9 cellular contexts compared by ENCODE assay signal in genomic region chr11:118622376-118623290, GRCh38. TPM values are rescaled to one million over a fixed set of nuclear protein-coding genes. Genes with fewer than 3 reads are reported as not detected.
DNase-seq lines count a peak whose midpoint lies in the region; ATAC-seq and TF ChIP-seq lines count a peak whose summit lies in the region.
"Had no signal": no experiment of that assay in that cellular context is flagged by ENCODE, and none has a peak within 500 bp of the region (broad histone marks: within the 10 kb centered on the region; RNA-seq: fewer than 3 reads in every experiment).

No MANE protein-coding gene starts in this region.

- no peak overlapping the region for H2AFZ ChIP-seq in MM.1S (ENCODE audit: low read length)

- peaks cover 30% of the 10 kb centered on the region for H3K4me1 ChIP-seq in SJCRH30
- H3K4me1 ChIP-seq in gastroesophageal sphincter = peaks cover 3 to 80% (median 47%) of the 10 kb centered on the region in 3 donors
- H3K4me1 ChIP-seq in prostate gland (replicated peaks) = peaks cover 20% of the 10 kb centered on the region
- no peaks in the 10 kb centered on the region for H3K4me1 ChIP-seq in MM.1S (ENCODE audit: low read length)

- 40 to 60% methylated on average over 1 of the region's 9 CpGs for WGBS in gastroesophageal sphincter (ENCODE audit: low coverage in 1 of 2), 2 donors
- 21% methylated on average over 9 of the region's 9 CpGs for WGBS in prostate gland

- ATAC-seq in gastroesophageal sphincter = no peak
- no peak for ATAC-seq in HG03108 (IDR thresholded peaks at IDR 0.05; ENCODE audit: unreplicated experiment)

- no peaks in the 10 kb centered on the region for H3K9me3 ChIP-seq in SJCRH30 (replicated peaks)
- no peaks in the 10 kb centered on the region for H3K9me3 ChIP-seq in gastroesophageal sphincter
- H3K9me3 ChIP-seq in prostate gland = no peaks in the 10 kb centered on the region
- no peaks in the 10 kb centered on the region for H3K9me3 ChIP-seq in MM.1S (replicated peaks; ENCODE audit: insufficient read depth, low read length)

- no peaks in the 10 kb centered on the region for H3F3A ChIP-seq in MM.1S (ENCODE audit: insufficient read depth, low read length)

- DNase-seq in NCI-H1436 (lab: John Stamatoyannopoulos, UW) (peak; percentile 34), NCI-H1436 treated with DMSO at 0.1 percent for 48 hours (lab: John Stamatoyannopoulos, UW) (no peak), SJCRH30 (peak; percentile 93 to 94), prostate gland (ENCODE audit: low spot score) (peak; percentile 77), GOT3 (lab: John Stamatoyannopoulos, UW) (no peak), MM.1S (no peak)
- DNase-seq: activated B cell treated with CpG ODN at 0.5 μM for 24 hours had no signal

- H3K4me3 ChIP-seq in SJCRH30 (peak overlapping the region; percentile 74), gastroesophageal sphincter (peak overlapping the region in 1 of 2 donors; percentile 57), prostate gland (peak overlapping the region in 1 of 2 donors; percentile 47), MM.1S (ENCODE audit: low read length) (no peak overlapping the region)

- TF ChIP-seq POLR2A in gastroesophageal sphincter (IDR thresholded peaks at IDR 0.05) (peak in 1 of 2 donors; percentile 25), prostate gland (IDR thresholded peaks at IDR 0.05) (no peak)

- H4K20me1 ChIP-seq in MM.1S (ENCODE audit: insufficient read depth, low read length) = no peaks in the 10 kb centered on the region; the same call in 1 of the 2 replicates

- no peaks in the 10 kb centered on the region for H3K27me3 ChIP-seq in SJCRH30
- no peaks in the 10 kb centered on the region for H3K27me3 ChIP-seq in gastroesophageal sphincter
- no peaks in the 10 kb centered on the region for H3K27me3 ChIP-seq in prostate gland (replicated peaks; ENCODE audit: insufficient read depth)
- H3K27me3 ChIP-seq in MM.1S (replicated peaks; ENCODE audit: insufficient read depth, low read length) = peaks cover 24% of the 10 kb centered on the region

- no peaks in the 10 kb centered on the region for H3K9me2 ChIP-seq in MM.1S (replicated peaks; ENCODE audit: insufficient read depth, low read length)

- intact Hi-C loops in prostate gland (cut with DNase I) = no loop called here

- H3K27ac ChIP-seq in SJCRH30 (peak overlapping the region; percentile 85), gastroesophageal sphincter (peak overlapping the region; percentile 26 to 95 (median 88)), prostate gland (peak overlapping the region; percentile 83 to 87), MM.1S (ENCODE audit: low read length) (no peak overlapping the region)

- TF ChIP-seq EP300 in gastroesophageal sphincter (IDR thresholded peaks at IDR 0.05) = no peak

- peaks cover 5% of the 10 kb centered on the region; the same call in 1 of the 2 replicates for H3K36me3 ChIP-seq in SJCRH30
- H3K36me3 ChIP-seq in gastroesophageal sphincter = peaks cover 0 to 30% of the 10 kb centered on the region in 2 donors
- no peaks in the 10 kb centered on the region for H3K36me3 ChIP-seq in prostate gland
- no peaks in the 10 kb centered on the region for H3K36me3 ChIP-seq in MM.1S (replicated peaks; ENCODE audit: insufficient read depth, low read length)

- no peaks in the 10 kb centered on the region for H3K79me2 ChIP-seq in MM.1S (ENCODE audit: low read length)

- TF ChIP-seq CTCF in gastroesophageal sphincter (IDR thresholded peaks at IDR 0.05) (no peak), prostate gland (IDR thresholded peaks at IDR 0.05) (no peak), MM.1S (IDR thresholded peaks at IDR 0.05; ENCODE audit: low read length) (no peak)

- no peak overlapping the region for H3K4me2 ChIP-seq in MM.1S (ENCODE audit: low read depth, low read length)

- no peak overlapping the region for H3K9ac ChIP-seq in MM.1S (ENCODE audit: low read length)

RNA-seq across cellular contexts. Expression of gene PHLDB1, which starts 15.2 kb away (rescaled TPM):
- total RNA-seq in SJCRH30 (2014; rRNA removed; shearing (Covaris generic)) = 19.1 and 21.6 TPM in 2 replicates
- total RNA-seq in gastroesophageal sphincter = 100 to 1,000 TPM in 2 of 4 donors, 10 to 100 TPM in 2; 45.8 to 144 (median 101) TPM
- 100 to 1,000 TPM in 1 of 2 donors, 10 to 100 TPM in 1; 74.5 to 113 TPM for total RNA-seq in prostate gland

RNA-seq across cellular contexts. Expression of gene ARCN1, which starts 50.4 kb away (rescaled TPM):
- 135 and 143 TPM in 2 replicates for total RNA-seq in SJCRH30 (2014; rRNA removed; shearing (Covaris generic))
- total RNA-seq in gastroesophageal sphincter = 100 to 1,000 TPM in 3 of 4 donors, 10 to 100 TPM in 1; 84.9 to 141 (median 128) TPM
- 100 to 1,000 TPM; 108 to 132 TPM for total RNA-seq in prostate gland

RNA-seq across cellular contexts. Expression of gene TREH, which starts 56.8 kb away (rescaled TPM):
- total RNA-seq in SJCRH30 (2014; rRNA removed; shearing (Covaris generic)) = not detected in 2 replicates
- total RNA-seq in gastroesophageal sphincter = not detected
- 1 to 10 TPM in 1 of 2 donors, not detected in 1; 2.4 TPM for total RNA-seq in prostate gland
- total RNA-seq: activated B cell treated with CpG ODN at 0.5 μM for 24 hours had no signal

RNA-seq across cellular contexts. Expression of gene IFT46, which starts 56.9 kb away (rescaled TPM):
- 16.0 and 17.2 TPM in 2 replicates for total RNA-seq in SJCRH30 (2014; rRNA removed; shearing (Covaris generic))
- 10 to 100 TPM; 23.5 to 30.8 (median 27.7) TPM for total RNA-seq in gastroesophageal sphincter
- total RNA-seq in prostate gland = 10 to 100 TPM; 38.9 to 48.4 TPM

Comparison
In these comparisons a context has a peak if more than half of its experiments do, and no peak if none do; other contexts are left out.
1. DNase-seq: peak in NCI-H1436 (single experiment), SJCRH30 (2 of 2) and prostate gland (single experiment); none in NCI-H1436 treated with DMSO at 0.1 percent for 48 hours (single experiment), GOT3 (single experiment) and MM.1S (single experiment).